Comparison of ENCODE assay signal across 8 cellular contexts in genomic region chr4:83484500-83485431, GRCh38. TPM values are rescaled to one million over a fixed set of nuclear protein-coding genes. Genes with fewer than 3 reads are reported as not detected.
DNase-seq lines count a peak whose midpoint lies in the region; ATAC-seq and TF ChIP-seq lines count a peak whose summit lies in the region.

Gene ABRAXAS1 (minus strand): TSS chr4:83485100. CDS start chr4:83485072, 28 bp downstream.

- peak within 1 kb of the TSS; percentile 93 to 95 for H3K27ac ChIP-seq in coronary artery

- DNase-seq in BJ (ENCODE audit: low read depth) (peak; percentile 60), NCI-H524 treated with DMSO at 0.1 percent for 48 hours (lab: John Stamatoyannopoulos, UW) (peak; percentile 42), coronary artery (ENCODE audit: low spot score) (peak; percentile 96), left kidney (ENCODE audit: low read depth, low spot score) (peak; percentile 99)
- peak; percentile 95 for DNase-seq in activated CD4-positive, alpha-beta T cell treated with anti-CD3 and anti-CD28 coated beads for 48 hours
- peak; percentile 92 for DNase-seq in stimulated activated CD4-positive, alpha-beta T cell treated with anti-CD3 and anti-CD28 coated beads, Interleukin-1b, Interleukin-23, amount 100 ng/mL, for 48 hours

- POLR2A ChIA-PET in BJ (lab: Charles Lee) = no interaction called here

- ATAC-seq in GM19324 (IDR thresholded peaks at IDR 0.05; ENCODE audit: low FRiP score, unreplicated experiment) (peak; percentile 98), HG03460 (IDR thresholded peaks at IDR 0.05; ENCODE audit: unreplicated experiment) (peak; percentile 96)

- CTCF ChIA-PET in BJ (lab: Yijun Ruan, JAX) = interaction anchor here (1.3 kb wide), 2 partner anchors 10 to 24 kb away, joined by 3 to 6 read pairs; no protein-coding TSS in a partner anchor

- no peak for TF ChIP-seq CTCF in BJ (IDR thresholded peaks at IDR 0.05; ENCODE audit: insufficient read depth, low read depth, low read length)
- TF ChIP-seq CTCF in coronary artery (IDR thresholded peaks at IDR 0.05) = no peak

- peak within 1 kb of the TSS; percentile 52 for H3K4me3 ChIP-seq in BJ (ENCODE audit: low read depth, low read length)
- peak within 1 kb of the TSS; percentile 83 for H3K4me3 ChIP-seq in coronary artery

- H3K36me3 ChIP-seq in BJ (ENCODE audit: control insufficient read depth, insufficient read depth, low read length) = no peaks in the 10 kb centered on the region

- no peaks in the 10 kb centered on the region for H3K27me3 ChIP-seq in BJ (ENCODE audit: control insufficient read depth, insufficient read depth, low read length)

RNA-seq across cellular contexts. Expression of gene ABRAXAS1, which starts in this region (rescaled TPM):
- 3.1 and 7.6 TPM in 2 replicates for polyA plus RNA-seq in BJ (2011; rRNA removed)
- polyA minus RNA-seq in BJ (2011; rRNA and poly(A)+ RNA removed) = 3.2 and 3.5 TPM in 2 replicates

Comparison
In these comparisons a context has a peak if more than half of its experiments do, and no peak if none do; other contexts are left out.
1. Peak in every context shown above with its lines: DNase-seq, ATAC-seq, H3K4me3 ChIP-seq and H3K27ac ChIP-seq.
2. DNase-seq: peak in every context shown above with its lines; median percentile 99 in left kidney; 96 in coronary artery; 95 in activated CD4-positive, alpha-beta T cell treated with anti-CD3 and anti-CD28 coated beads for 48 hours; 92 in stimulated activated CD4-positive, alpha-beta T cell treated with anti-CD3 and anti-CD28 coated beads, Interleukin-1b, Interleukin-23, amount 100 ng/mL, for 48 hours; 60 in BJ; 42 in NCI-H524 treated with DMSO at 0.1 percent for 48 hours.